15 cellular contexts compared by ENCODE assay signal in the genomic region with DNA sequence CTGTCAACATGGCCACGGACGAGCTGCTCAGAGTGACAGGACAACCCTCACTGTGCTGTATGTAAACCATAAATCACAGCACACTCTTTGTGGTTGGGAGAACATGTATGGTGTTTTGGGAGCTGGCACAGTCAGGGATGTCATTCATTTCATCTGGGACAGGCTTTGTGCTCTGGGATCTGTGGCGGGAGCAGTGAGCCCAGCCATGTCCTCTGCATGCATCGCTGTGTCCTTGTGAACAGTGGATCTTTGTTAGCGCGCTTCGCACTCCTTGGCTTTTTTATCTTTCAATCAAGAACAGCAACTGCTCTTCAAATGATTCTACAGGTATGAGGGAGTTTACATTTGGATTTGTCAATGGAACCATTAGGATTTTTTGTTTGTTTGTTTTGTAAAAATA. TPM values are rescaled to one million over a fixed set of nuclear protein-coding genes. Genes with fewer than 3 reads are reported as not detected.
A peak's percentile ranks its signal among the peaks of the same experiment; 100 is the strongest.
DNase-seq lines count a peak whose midpoint lies in the region; ATAC-seq, FAIRE-seq and TF ChIP-seq lines count a peak whose summit lies in the region.
"Had no signal": no experiment of that assay in that cellular context is flagged by ENCODE, and none has a peak within 500 bp of the region (broad histone marks: within the 10 kb centered on the region; RNA-seq: fewer than 3 reads in every experiment).

No MANE protein-coding gene starts in this region.

- H3K27ac ChIP-seq in MM.1S (ENCODE audit: low read length) (peak overlapping the region; percentile 51; the same call in 1 of the 2 replicates), angular gyrus (ENCODE audit: low read depth, low read length) (peak overlapping the region; percentile 64), stomach (no peak overlapping the region)
- H3K27ac ChIP-seq: body of pancreas had no signal

- 88 to 96% (median 91%) methylated on average over 7 of the region's 7 CpGs for WGBS in stomach, 5 donors

- H3K27me3 Mint-ChIP-seq in CD14-positive monocyte (ENCODE audit: low read depth in 3 of 3) (peaks cover 0 to 1% (median 0%) of the 10 kb centered on the region in 3 donors), natural killer cell (ENCODE audit: low read depth in 2 of 2) (no peaks in the 10 kb centered on the region)

- TF ChIP-seq CTCF in CD14-positive monocyte (IDR thresholded peaks at IDR 0.05), result no peak
- no peak for TF ChIP-seq CTCF in MM.1S (IDR thresholded peaks at IDR 0.05; ENCODE audit: low read length)
- no peak for TF ChIP-seq CTCF in natural killer cell (IDR thresholded peaks at IDR 0.05)
- no peak for TF ChIP-seq CTCF in stomach (IDR thresholded peaks at IDR 0.05)

- H3F3A ChIP-seq in MM.1S (ENCODE audit: insufficient read depth, low read length), result peaks cover 24% of the 10 kb centered on the region

- H3K4me3 Mint-ChIP-seq in CD14-positive monocyte, result no peak overlapping the region
- H3K4me3 Mint-ChIP-seq in natural killer cell, result peak overlapping the region; percentile 53

- H3K4me1 Mint-ChIP-seq in CD14-positive monocyte (peaks cover 12% of the 10 kb centered on the region), natural killer cell (peaks cover 36 to 51% of the 10 kb centered on the region in 2 donors)

- peak overlapping the region; percentile 40; the same call in 1 of the 2 replicates for H3K4me2 ChIP-seq in MM.1S (ENCODE audit: low read depth, low read length)

- DNase-seq in CD14-positive monocyte (ENCODE audit: low spot score) (no peak), MM.1S (no peak), natural killer cell (no peak), SHP77 (lab: John Stamatoyannopoulos, UW) (no peak), RPMI8226 (no peak), RCC 7860 (ENCODE audit: low spot score) (no peak), stomach (no peak)
- DNase-seq: activated T-cell treated with anti-CD3 and anti-CD28 coated beads, Interleukin-2, amount 50 U/mL, for 1 hour; body of pancreas; effector CD4-positive, alpha-beta T cell; Karpas-422; NCI-H1694; NCI-H526 treated with DMSO at 0.1 percent for 48 hours; SHP77 treated with DMSO at 0.1 percent for 48 hours had no signal

- H3K9me3 ChIP-seq in MM.1S (replicated peaks; ENCODE audit: insufficient read depth, low read length) (no peaks in the 10 kb centered on the region), stomach (no peaks in the 10 kb centered on the region)
- H3K9me3 ChIP-seq: body of pancreas had no signal

- H3K4me1 ChIP-seq in MM.1S (ENCODE audit: low read length), result peaks cover 34% of the 10 kb centered on the region
- H3K4me1 ChIP-seq in stomach, result peaks cover 0 to 15% (median 4%) of the 10 kb centered on the region in 4 donors

- no peak overlapping the region for H2AFZ ChIP-seq in MM.1S (ENCODE audit: low read length)

- H4K20me1 ChIP-seq in MM.1S (ENCODE audit: insufficient read depth, low read length), result peaks cover 4% of the 10 kb centered on the region; the same call in 1 of the 2 replicates

- H3K27ac Mint-ChIP-seq in CD14-positive monocyte (peak overlapping the region in 4 of 7 donors; percentile 30 to 57 (median 44)), natural killer cell (peak overlapping the region; percentile 48 to 64)

- H3K4me3 ChIP-seq in MM.1S (ENCODE audit: low read length), result no peak overlapping the region
- H3K4me3 ChIP-seq in stomach, result no peak overlapping the region
- H3K4me3 ChIP-seq: body of pancreas had no signal

- no peak for ATAC-seq in natural killer cell
- ATAC-seq: body of pancreas had no signal

- no peaks in the 10 kb centered on the region for H3K9me2 ChIP-seq in MM.1S (replicated peaks; ENCODE audit: insufficient read depth, low read length)

- FAIRE-seq in RCC 7860 (lab: Jason Lieb, UNC), result no peak

- peaks cover 12 to 45% of the 10 kb centered on the region in 2 donors for H3K36me3 Mint-ChIP-seq in CD14-positive monocyte
- H3K36me3 Mint-ChIP-seq in natural killer cell, result no peaks in the 10 kb centered on the region

- H3K27me3 ChIP-seq in MM.1S (replicated peaks; ENCODE audit: insufficient read depth, low read length) (no peaks in the 10 kb centered on the region), stomach (no peaks in the 10 kb centered on the region)
- H3K27me3 ChIP-seq: body of pancreas had no signal

- H3K36me3 ChIP-seq in MM.1S (replicated peaks; ENCODE audit: insufficient read depth, low read length) (peaks cover 4% of the 10 kb centered on the region; the same call in 1 of the 2 replicates), stomach (peaks cover 0 to 8% (median 2%) of the 10 kb centered on the region in 4 donors)

- TF ChIP-seq EP300 in stomach (IDR thresholded peaks at IDR 0.05), result no peak

- H3K9me3 Mint-ChIP-seq in CD14-positive monocyte (no peaks in the 10 kb centered on the region), natural killer cell (no peaks in the 10 kb centered on the region)

- intact Hi-C loops in CD14-positive monocyte (cut with micrococcal nuclease), result loop anchor here in 1 of 2 donors (10.0 kb wide), 1 partner anchor 262 kb away; the partner anchor contains the start of gene ZMIZ2
- intact Hi-C loops in natural killer cell (cut with micrococcal nuclease), result no loop called here
- intact Hi-C loops in stomach (cut with DNase I; ENCODE audit: low total_unique reads), result no loop called here

- H3K9ac ChIP-seq in MM.1S (ENCODE audit: low read length), result no peak overlapping the region

- no peak for TF ChIP-seq POLR2A in stomach (IDR thresholded peaks at IDR 0.05)

- peaks cover 97% of the 10 kb centered on the region for H3K79me2 ChIP-seq in MM.1S (ENCODE audit: low read length)

RNA-seq across cellular contexts. Expression of gene CCM2, which starts 7.1 kb away (rescaled TPM):
- polyA plus RNA-seq in CD14-positive monocyte (10 to 100 TPM; 38.5 to 51.4 TPM), stomach (10 to 100 TPM; 33.1 to 39.0 (median 38.7) TPM)
- total RNA-seq in natural killer cell (100 to 1,000 TPM in 1 of 3 donors, 10 to 100 TPM in 2; 66.2 to 104 (median 97.5) TPM), stomach (10 to 100 TPM in 4 of 5 donors, 1 to 10 TPM in 1; 1.8 to 31.7 (median 17.2) TPM)

RNA-seq across cellular contexts. Expression of gene MYO1G, which starts 28.3 kb away (rescaled TPM):
- polyA plus RNA-seq in CD14-positive monocyte, result 100 to 1,000 TPM; 119 to 135 TPM
- 100 to 1,000 TPM; 371 to 470 (median 429) TPM for total RNA-seq in natural killer cell
- total RNA-seq in stomach, result 10 to 100 TPM in 1 of 5 donors, 1 to 10 TPM in 4; 1.7 to 16.7 (median 4.0) TPM
- polyA plus RNA-seq in stomach, result 1 to 10 TPM; 2.0 to 3.4 (median 3.2) TPM

Comparison
In these comparisons a context has a peak if more than half of its experiments do, and no peak if none do; other contexts are left out.
1. H3K27ac ChIP-seq: peak in MM.1S (single experiment) and angular gyrus (single experiment); none in stomach (0 of 5).
2. RNA of gene MYO1G, which starts 28.3 kb away (total RNA-seq): 371 to 470 TPM in natural killer cell; 1.7 to 16.7 TPM in stomach; every median in the first group is over 10 times any median in the second.